1 cellular context compared by ENCODE assay signal in genomic region chr9:109113239-109113638, GRCh38.
TF ChIP-seq lines count a peak whose summit lies in the region.

No MANE protein-coding gene starts in this region.

TF ChIP-seq in GM12878, 131 proteins besides CTCF, POLR2A, EP300 and RAD21 (continued from another document):
- TF ChIP-seq, protein P1, sequence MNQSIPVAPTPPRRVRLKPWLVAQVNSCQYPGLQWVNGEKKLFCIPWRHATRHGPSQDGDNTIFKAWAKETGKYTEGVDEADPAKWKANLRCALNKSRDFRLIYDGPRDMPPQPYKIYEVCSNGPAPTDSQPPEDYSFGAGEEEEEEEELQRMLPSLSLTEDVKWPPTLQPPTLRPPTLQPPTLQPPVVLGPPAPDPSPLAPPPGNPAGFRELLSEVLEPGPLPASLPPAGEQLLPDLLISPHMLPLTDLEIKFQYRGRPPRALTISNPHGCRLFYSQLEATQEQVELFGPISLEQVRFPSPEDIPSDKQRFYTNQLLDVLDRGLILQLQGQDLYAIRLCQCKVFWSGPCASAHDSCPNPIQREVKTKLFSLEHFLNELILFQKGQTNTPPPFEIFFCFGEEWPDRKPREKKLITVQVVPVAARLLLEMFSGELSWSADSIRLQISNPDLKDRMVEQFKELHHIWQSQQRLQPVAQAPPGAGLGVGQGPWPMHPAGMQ (IDR thresholded peaks at IDR 0.05; ENCODE audit: borderline replicate concordance) = no peak
- no peak for TF ChIP-seq RFX5 (IDR thresholded peaks at IDR 0.05; ENCODE audit: low read depth, low read length)
- no peak for TF ChIP-seq HDGF (IDR thresholded peaks at IDR 0.05)
- no peak for TF ChIP-seq CUX1 (IDR thresholded peaks at IDR 0.05; ENCODE audit: insufficient replicate concordance, low read depth, low read length)
- TF ChIP-seq ELK1 (IDR thresholded peaks at IDR 0.05; ENCODE audit: low read depth, low read length) = no peak
- no peak for TF ChIP-seq CREM (IDR thresholded peaks at IDR 0.05; ENCODE audit: low read depth)
- no peak for TF ChIP-seq BCL3 (IDR thresholded peaks at IDR 0.05; ENCODE audit: borderline replicate concordance, insufficient read depth, low read depth, low read length, poor library complexity, severe bottlenecking)
- no peak for TF ChIP-seq NR2F1 (conservative IDR thresholded peaks at IDR 0.05)
- TF ChIP-seq, protein P2, sequence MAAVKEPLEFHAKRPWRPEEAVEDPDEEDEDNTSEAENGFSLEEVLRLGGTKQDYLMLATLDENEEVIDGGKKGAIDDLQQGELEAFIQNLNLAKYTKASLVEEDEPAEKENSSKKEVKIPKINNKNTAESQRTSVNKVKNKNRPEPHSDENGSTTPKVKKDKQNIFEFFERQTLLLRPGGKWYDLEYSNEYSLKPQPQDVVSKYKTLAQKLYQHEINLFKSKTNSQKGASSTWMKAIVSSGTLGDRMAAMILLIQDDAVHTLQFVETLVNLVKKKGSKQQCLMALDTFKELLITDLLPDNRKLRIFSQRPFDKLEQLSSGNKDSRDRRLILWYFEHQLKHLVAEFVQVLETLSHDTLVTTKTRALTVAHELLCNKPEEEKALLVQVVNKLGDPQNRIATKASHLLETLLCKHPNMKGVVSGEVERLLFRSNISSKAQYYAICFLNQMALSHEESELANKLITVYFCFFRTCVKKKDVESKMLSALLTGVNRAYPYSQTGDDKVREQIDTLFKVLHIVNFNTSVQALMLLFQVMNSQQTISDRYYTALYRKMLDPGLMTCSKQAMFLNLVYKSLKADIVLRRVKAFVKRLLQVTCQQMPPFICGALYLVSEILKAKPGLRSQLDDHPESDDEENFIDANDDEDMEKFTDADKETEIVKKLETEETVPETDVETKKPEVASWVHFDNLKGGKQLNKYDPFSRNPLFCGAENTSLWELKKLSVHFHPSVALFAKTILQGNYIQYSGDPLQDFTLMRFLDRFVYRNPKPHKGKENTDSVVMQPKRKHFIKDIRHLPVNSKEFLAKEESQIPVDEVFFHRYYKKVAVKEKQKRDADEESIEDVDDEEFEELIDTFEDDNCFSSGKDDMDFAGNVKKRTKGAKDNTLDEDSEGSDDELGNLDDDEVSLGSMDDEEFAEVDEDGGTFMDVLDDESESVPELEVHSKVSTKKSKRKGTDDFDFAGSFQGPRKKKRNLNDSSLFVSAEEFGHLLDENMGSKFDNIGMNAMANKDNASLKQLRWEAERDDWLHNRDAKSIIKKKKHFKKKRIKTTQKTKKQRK (IDR thresholded peaks at IDR 0.05; ENCODE audit: low read depth, low read length) = no peak
- TF ChIP-seq BRCA1 (IDR thresholded peaks at IDR 0.05; ENCODE audit: low read depth, low read length) = no peak
- no peak for TF ChIP-seq JUNB (IDR thresholded peaks at IDR 0.05)
- TF ChIP-seq ZNF24 (IDR thresholded peaks at IDR 0.05) = no peak
- no peak for TF ChIP-seq MEF2B (IDR thresholded peaks at IDR 0.05; ENCODE audit: partially characterized antibody, poor library complexity, severe bottlenecking)
- no peak for TF ChIP-seq E2F4 (IDR thresholded peaks at IDR 0.05; ENCODE audit: low read depth, low read length)
- no peak for TF ChIP-seq REST (IDR thresholded peaks at IDR 0.05; ENCODE audit: low read depth, low read length)
